In the genomic region with DNA sequence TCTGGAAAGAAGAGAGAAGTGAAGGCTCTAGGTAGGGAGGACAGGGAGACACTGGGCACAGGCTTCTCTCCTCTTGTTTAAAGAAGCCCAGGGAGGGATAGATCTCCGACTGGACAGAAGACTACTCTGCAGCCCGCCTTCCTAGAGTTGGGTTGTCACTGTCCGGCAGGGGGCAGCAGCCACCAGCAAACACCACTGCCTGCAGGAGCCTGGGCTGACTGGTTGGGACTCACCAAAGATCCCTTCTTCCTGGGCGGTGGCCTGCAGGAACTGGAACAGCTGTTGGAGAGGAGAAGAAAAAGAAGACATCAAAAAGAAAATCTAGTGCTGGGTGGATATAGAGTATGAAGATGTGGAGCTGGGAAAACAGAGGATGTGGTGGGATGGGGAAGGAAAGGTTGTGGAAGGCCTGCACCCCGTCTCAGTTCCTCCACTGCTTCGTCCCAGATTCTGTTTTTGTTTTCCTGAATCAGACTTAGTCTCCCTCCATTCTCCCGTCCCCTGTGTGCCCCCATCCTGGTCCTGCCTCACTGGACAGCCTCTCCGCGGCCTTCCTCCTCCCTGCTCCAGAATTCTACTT, we compare ENCODE assay signal across 8 cellular contexts. TPM values are rescaled to one million over a fixed set of nuclear protein-coding genes. Genes with fewer than 3 reads are reported as not detected.
DNase-seq lines count a peak whose midpoint lies in the region; ATAC-seq and TF ChIP-seq lines count a peak whose summit lies in the region.
"Not testable (repeated sequence)": the region's sequence is repeated elsewhere in the genome, so short reads cannot be mapped to it uniquely, and the experiment has no call there.

No MANE protein-coding gene starts in this region.

- not testable (repeated sequence) for H3K27ac Mint-ChIP-seq in stimulated activated effector memory CD8-positive, alpha-beta T cell treated with anti-CD3 and anti-CD28 coated beads, Interleukin-12 subunit alpha, Interleukin-12 subunit beta, amount 100 ng/mL, for 72 hours

- TF ChIP-seq CTCF in RWPE1 (conservative IDR thresholded peaks at IDR 0.05; ENCODE audit: low read depth), result peak; percentile 86

- not testable (repeated sequence) for H3K9me3 ChIP-seq in HAP-1, MG63

- H3K4me3 Mint-ChIP-seq in stimulated activated effector memory CD8-positive, alpha-beta T cell treated with anti-CD3 and anti-CD28 coated beads, Interleukin-12 subunit alpha, Interleukin-12 subunit beta, amount 100 ng/mL, for 72 hours, result not testable (repeated sequence)

- peak; percentile 63 for ATAC-seq in stimulated activated effector memory CD8-positive, alpha-beta T cell treated with anti-CD3 and anti-CD28 coated beads, Interleukin-12 subunit alpha, Interleukin-12 subunit beta, amount 100 ng/mL, for 72 hours

- not testable (repeated sequence) for H3K27me3 ChIP-seq in HAP-1 (ENCODE audit: low read depth); MG63

- DNase-seq in Daoy (ENCODE audit: low read depth) (peak; percentile 83), HAP-1 (ENCODE audit: low spot score in 2 of 2) (peak; percentile 28 to 83), MG63 (peak; percentile 77), RWPE1 (ENCODE audit: low spot score) (peak; percentile 48), erythroblast (lab: John Stamatoyannopoulos, UW) (peak; percentile 61 to 79), myocyte (ENCODE audit: low read depth) (peak; percentile 91)
- peak; percentile 74 to 80 for DNase-seq in activated T-cell treated with anti-CD3 and anti-CD28 coated beads, Interleukin-2, amount 50 U/mL, for 48 hours
- DNase-seq in stimulated activated effector memory CD8-positive, alpha-beta T cell treated with anti-CD3 and anti-CD28 coated beads, Interleukin-12 subunit alpha, Interleukin-12 subunit beta, amount 100 ng/mL, for 72 hours (ENCODE audit: low spot score in 2 of 2), result peak in 1 of 2 donors; percentile 77

- H3K27ac ChIP-seq in RWPE1, result not testable (repeated sequence)

- not testable (repeated sequence) for H3K36me3 ChIP-seq in HAP-1 (replicated peaks); MG63

- H3K4me1 ChIP-seq in HAP-1, result not testable (repeated sequence)

- CTCF ChIA-PET in RWPE1 (lab: Yijun Ruan, JAX), result not testable (repeated sequence)

- H3K4me1 Mint-ChIP-seq in stimulated activated effector memory CD8-positive, alpha-beta T cell treated with anti-CD3 and anti-CD28 coated beads, Interleukin-12 subunit alpha, Interleukin-12 subunit beta, amount 100 ng/mL, for 72 hours, result not testable (repeated sequence)

- not testable (repeated sequence) for H3K4me3 ChIP-seq in HAP-1, MG63

- H3K36me3 Mint-ChIP-seq in stimulated activated effector memory CD8-positive, alpha-beta T cell treated with anti-CD3 and anti-CD28 coated beads, Interleukin-12 subunit alpha, Interleukin-12 subunit beta, amount 100 ng/mL, for 72 hours, result not testable (repeated sequence)

- in situ Hi-C loops in HAP-1 (cut with MboI; ENCODE audit: low sequenced_read_pairs), result not testable (repeated sequence)

- H3K9me3 Mint-ChIP-seq in stimulated activated effector memory CD8-positive, alpha-beta T cell treated with anti-CD3 and anti-CD28 coated beads, Interleukin-12 subunit alpha, Interleukin-12 subunit beta, amount 100 ng/mL, for 72 hours, result not testable (repeated sequence)

- TF ChIP-seq POLR2A in erythroblast (IDR thresholded peaks at IDR 0.05; ENCODE audit: low read length), result not testable (repeated sequence)

- POLR2A ChIA-PET in RWPE1 (lab: Yijun Ruan, JAX; ENCODE audit: low non-redundant PET), result not testable (repeated sequence)

RNA-seq across cellular contexts. Expression of a gene that starts 11.6 kb away (rescaled TPM):
- total RNA-seq in Daoy (2014; rRNA removed; shearing (Covaris generic)), result 13.4 and 28.5 TPM in 2 replicates
- total RNA-seq in MG63 (2014; rRNA removed; shearing (Covaris generic); ENCODE audit: low replicate concordance), result 36.3 and 44.3 TPM in 2 replicates
- total RNA-seq in myocyte, result 35.1 and 37.6 TPM in 2 replicates
- polyA plus RNA-seq in myocyte (2012), result 38.9 TPM
